In the genomic region with DNA sequence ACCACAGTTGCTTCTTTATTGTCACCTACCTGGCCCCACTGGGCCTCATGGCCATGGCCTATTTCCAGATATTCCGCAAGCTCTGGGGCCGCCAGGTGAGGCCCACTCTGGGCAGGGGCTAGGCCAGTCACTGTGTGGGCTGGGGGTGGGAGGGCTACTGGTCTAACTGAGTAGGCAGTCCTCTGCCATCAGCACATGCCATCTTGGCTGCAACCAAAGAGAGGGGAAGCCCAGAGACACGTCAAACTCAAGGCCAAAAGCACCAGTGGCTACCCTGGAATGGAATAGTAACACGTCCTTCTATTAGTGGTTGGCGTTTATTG, we compare ENCODE assay signal across 30 cellular contexts. TPM values are rescaled to one million over a fixed set of nuclear protein-coding genes. Genes with fewer than 3 reads are reported as not detected.
"Had no signal": no experiment of that assay in that cellular context is flagged by ENCODE, and none has a peak within 500 bp of the region (broad histone marks: within the 10 kb centered on the region; RNA-seq: fewer than 3 reads in every experiment).

No MANE protein-coding gene starts in this region.

- H3K4me3 ChIP-seq: left lung, lung, neural progenitor cell, ovary, sigmoid colon, spleen, stomach, testis, thyroid gland, transverse colon, upper lobe of left lung had no signal

- DNase-seq: glutamatergic neuron; immature natural killer cell; kidney; left colon; left lung; mesendoderm; naive B cell; natural killer cell; nephron progenitor cell; occipital lobe; ovary; right cardiac atrium; sigmoid colon; small intestine; spleen; stimulated activated CD4-positive, alpha-beta T cell treated with anti-CD3 and anti-CD28 coated beads, Interleukin-4, amount 100 ng/mL, for 4 hours; stimulated activated naive B cell treated with anti-CD40 and anti-IgM and Interleukin-4, amounts not matched to agents 10 μg/mL and 1 μg/mL and 100 μg/mL, for 72 hours; stimulated activated naive CD8-positive, alpha-beta T cell treated with anti-CD3 and anti-CD28 coated beads, Interleukin-15, Interleukin-2, amounts not matched to agents 100 U/mL and 50 U/mL, for 24 hours; stomach; testis; thyroid gland; transverse colon had no signal

- H3K36me3 Mint-ChIP-seq: immature natural killer cell, mesothelial cell of epicardium, naive B cell, natural killer cell had no signal

- ATAC-seq: left colon; left lung; natural killer cell; stimulated activated naive B cell treated with anti-CD40 and anti-IgM and Interleukin-4, amounts not matched to agents 10 μg/mL and 1 μg/mL and 100 μg/mL, for 72 hours; stimulated activated naive CD8-positive, alpha-beta T cell treated with anti-CD3 and anti-CD28 coated beads, Interleukin-15, Interleukin-2, amounts not matched to agents 100 U/mL and 50 U/mL, for 24 hours had no signal

- H3K9me3 ChIP-seq: left lung, neutrophil, ovary, sigmoid colon, spleen, stomach, testis, thyroid gland, transverse colon, upper lobe of left lung had no signal

- H3K9me3 Mint-ChIP-seq: immature natural killer cell, mesothelial cell of epicardium, naive B cell, natural killer cell, nephron progenitor cell, neural progenitor cell had no signal

- H3K27ac Mint-ChIP-seq: immature natural killer cell, mesothelial cell of epicardium, natural killer cell, nephron progenitor cell, neural progenitor cell, progenitor cell of endocrine pancreas had no signal

- H3K27ac ChIP-seq: left lung, neural progenitor cell, neutrophil, ovary, sigmoid colon, spleen, stomach, testis, thyroid gland, transverse colon, upper lobe of left lung had no signal

- H3K4me1 ChIP-seq: neural progenitor cell had no signal

- H3K27me3 ChIP-seq: ovary, testis, thyroid gland had no signal

- H3K4me3 Mint-ChIP-seq: immature natural killer cell; mesothelial cell of epicardium; naive B cell; natural killer cell; nephron progenitor cell; neural progenitor cell; stimulated activated naive B cell treated with anti-CD40 and anti-IgM and Interleukin-4, amounts not matched to agents 10 μg/mL and 1 μg/mL and 100 μg/mL, for 72 hours had no signal

- H3K36me3 ChIP-seq: neural progenitor cell, ovary, sigmoid colon, thyroid gland, transverse colon had no signal

RNA-seq across cellular contexts. Expression of a gene that starts 4.0 kb away (rescaled TPM):
- total RNA-seq: left lung, mononuclear cell, natural killer cell, ovary, progenitor cell of endocrine pancreas, renal cortical epithelial cell, sigmoid colon, spleen, stomach had no signal
- polyA plus RNA-seq: immature natural killer cell, ovary, stomach had no signal

RNA-seq across cellular contexts. Expression of a gene that starts 45.1 kb away (rescaled TPM):
- total RNA-seq: mononuclear cell, natural killer cell had no signal
- polyA plus RNA-seq: immature natural killer cell had no signal
